Comparison of ENCODE assay signal across 13 cellular contexts in the genomic region with DNA sequence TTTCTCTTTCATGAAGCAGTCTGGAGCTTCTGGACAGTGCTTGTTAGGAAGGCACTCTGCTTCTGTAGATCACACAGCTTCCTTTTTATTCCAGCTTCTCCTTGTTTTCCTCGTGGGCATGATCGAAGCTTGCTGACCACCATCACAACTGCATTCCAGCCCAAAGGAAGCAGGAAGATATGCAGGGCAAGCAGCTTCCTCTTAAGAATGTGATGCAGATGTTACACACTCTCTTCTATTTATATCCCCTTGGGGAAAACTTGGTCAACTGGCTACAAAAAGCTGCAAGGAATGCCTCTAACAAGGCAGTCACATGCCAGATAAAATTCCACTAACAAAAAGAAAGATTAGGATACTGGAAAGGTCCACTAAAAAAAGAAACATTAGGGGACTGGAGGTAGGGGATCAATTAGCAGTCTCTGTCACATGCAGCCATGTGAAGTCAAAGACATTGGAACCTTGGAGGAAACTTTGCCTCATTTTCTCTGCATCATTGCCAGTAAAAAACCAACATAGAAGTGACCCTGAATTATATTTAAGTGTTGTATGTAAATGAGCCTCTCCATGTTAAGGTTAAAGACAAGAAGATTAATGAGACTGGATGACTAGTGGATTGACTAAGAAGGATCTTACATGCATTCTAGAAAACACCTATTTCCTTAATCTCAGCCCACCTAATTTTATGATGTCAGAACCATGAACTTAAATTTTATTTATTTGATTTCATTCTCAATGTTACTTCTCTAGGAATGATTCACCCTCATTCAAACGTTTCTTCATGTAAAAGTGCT.
DNase-seq lines count a peak whose midpoint lies in the region; ATAC-seq and TF ChIP-seq lines count a peak whose summit lies in the region.
"Had no signal": no experiment of that assay in that cellular context is flagged by ENCODE, and none has a peak within 500 bp of the region (broad histone marks: within the 10 kb centered on the region; RNA-seq: fewer than 3 reads in every experiment).

No MANE protein-coding gene starts in this region.

- H3K9me3 ChIP-seq in AG04450 (ENCODE audit: control insufficient read depth, insufficient read depth, low read length) = no peaks in the 10 kb centered on the region; the same call in 1 of the 2 replicates
- H3K9me3 ChIP-seq: HAP-1 had no signal

- H3K4me3 ChIP-seq in AG04450 (ENCODE audit: low read depth, low read length) = no peak overlapping the region
- H3K4me3 ChIP-seq: HAP-1 had no signal

- no peak for TF ChIP-seq CTCF in AG04450 (IDR thresholded peaks at IDR 0.05; ENCODE audit: low read depth, low read length)

- DNase-seq in AG04450 (ENCODE audit: low read depth, low spot score) (peak; percentile 36), GM03348 (ENCODE audit: low spot score) (peak; percentile 76), amniotic epithelial cell (ENCODE audit: low read depth) (peak; percentile 45), iPS-NIHi7 (ENCODE audit: extremely low spot score) (peak; percentile 15), ecto neural progenitor cell (ENCODE audit: low spot score) (no peak)
- no peak for DNase-seq in central memory CD4-positive, alpha-beta T cell
- DNase-seq in effector CD8-positive, alpha-beta T cell (lab: John Stamatoyannopoulos, UW) = no peak
- DNase-seq: activated CD4-positive, alpha-beta T cell treated with anti-CD3 and anti-CD28 coated beads for 1 hour; NCI-H1694 treated with DMSO at 0.1 percent for 48 hours; stimulated activated naive B cell treated with anti-CD40 and anti-IgM and Interleukin-4, amounts not matched to agents 10 μg/mL and 1 μg/mL and 100 μg/mL, for 72 hours had no signal

- CTCF ChIA-PET in AG04450 (lab: Charles Lee) = interaction anchor here (1.1 kb wide), 1 partner anchor 57 kb away, joined by 3 read pairs; no protein-coding TSS in a partner anchor

- POLR2A ChIA-PET in AG04450 (lab: Yijun Ruan, JAX) = no interaction called here

- ATAC-seq in GM18519 (IDR thresholded peaks at IDR 0.05; ENCODE audit: low FRiP score, unreplicated experiment) = no peak
- ATAC-seq: HepG2 had no signal

- peaks cover under 1% of the 10 kb centered on the region for H3K27me3 ChIP-seq in AG04450 (ENCODE audit: control insufficient read depth, insufficient read depth, low read length)

- no peak overlapping the region for H3K27ac ChIP-seq in AG04450 (ENCODE audit: low read depth, low read length)

Comparison
In these comparisons a context has a peak if more than half of its experiments do, and no peak if none do; other contexts are left out.
1. DNase-seq: peak in AG04450 (single experiment), GM03348 (single experiment), amniotic epithelial cell (single experiment) and iPS-NIHi7 (single experiment); none in central memory CD4-positive, alpha-beta T cell (single experiment), ecto neural progenitor cell (single experiment) and effector CD8-positive, alpha-beta T cell (single experiment).